Comparison of ENCODE assay signal across 19 cellular contexts in the genomic region with DNA sequence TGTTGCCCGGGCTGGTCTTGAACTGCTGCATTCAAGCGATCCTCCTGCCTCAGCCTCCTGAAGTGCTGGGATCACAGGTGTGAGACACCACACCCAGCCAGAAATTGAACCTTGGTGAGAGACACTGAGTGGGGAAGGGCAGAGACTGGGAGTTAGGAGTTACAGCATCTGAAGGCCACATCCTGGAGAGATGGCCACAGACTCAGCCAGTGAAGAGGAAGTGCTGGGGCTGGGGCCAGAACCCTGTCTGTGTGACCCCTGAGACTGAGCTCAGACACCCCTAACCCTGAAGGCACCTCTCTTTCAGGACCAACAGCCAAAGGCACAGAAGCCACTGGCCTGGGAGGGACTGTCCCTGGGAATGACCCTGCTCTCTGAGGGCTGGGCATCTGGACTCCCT. TPM values are rescaled to one million over a fixed set of nuclear protein-coding genes. Genes with fewer than 3 reads are reported as not detected.
DNase-seq lines count a peak whose midpoint lies in the region; ATAC-seq and TF ChIP-seq lines count a peak whose summit lies in the region.
"Had no signal": no experiment of that assay in that cellular context is flagged by ENCODE, and none has a peak within 500 bp of the region (broad histone marks: within the 10 kb centered on the region; RNA-seq: fewer than 3 reads in every experiment).

No MANE protein-coding gene starts in this region.

- no peaks in the 10 kb centered on the region for H3K9me3 ChIP-seq in liver (ENCODE audit: control insufficient read depth in 4 of 4, low read length in 3 of 4)
- H3K9me3 ChIP-seq in right lobe of liver: no peaks in the 10 kb centered on the region
- no peaks in the 10 kb centered on the region for H3K9me3 ChIP-seq in colonic mucosa
- H3K9me3 ChIP-seq in upper lobe of right lung: no peaks in the 10 kb centered on the region
- no peaks in the 10 kb centered on the region for H3K9me3 ChIP-seq in GM23248 (ENCODE audit: low read depth)
- H3K9me3 ChIP-seq: psoas muscle, SJCRH30, thyroid gland had no signal

- no peak for ATAC-seq in right lobe of liver
- ATAC-seq in upper lobe of right lung: peak; percentile 6
- no peak for ATAC-seq in left ventricle myocardium superior
- no peak for ATAC-seq in GM19023 (IDR thresholded peaks at IDR 0.05; ENCODE audit: unreplicated experiment)
- ATAC-seq: activated CD4-positive, CD25-positive, alpha-beta regulatory T cell treated with anti-CD3 and anti-CD28 coated beads, Interleukin-2, amount 50 U/mL, for 24 hours; HCT116; psoas muscle; stimulated activated naive CD8-positive, alpha-beta T cell treated with anti-CD3 and anti-CD28 coated beads, Interleukin-15, Interleukin-2, amounts not matched to agents 100 U/mL and 50 U/mL, for 24 hours had no signal

- peaks cover 0 to 11% (median 2%) of the 10 kb centered on the region in 4 donors for H3K4me1 ChIP-seq in liver (ENCODE audit: control insufficient read depth in 4 of 4, insufficient read depth in 4 of 4, low read length in 3 of 4)
- peaks cover 0 to 15% (median 4%) of the 10 kb centered on the region in 4 donors for H3K4me1 ChIP-seq in right lobe of liver
- peaks cover 5% of the 10 kb centered on the region for H3K4me1 ChIP-seq in colonic mucosa
- H3K4me1 ChIP-seq in upper lobe of right lung: peaks cover 40% of the 10 kb centered on the region
- peaks cover 7% of the 10 kb centered on the region; the same call in 1 of the 2 replicates for H3K4me1 ChIP-seq in GM23248 (ENCODE audit: insufficient read depth)

- TF ChIP-seq CTCF in liver (IDR thresholded peaks at IDR 0.05; ENCODE audit: low read depth, low read length, missing input control) (no peak), right lobe of liver (IDR thresholded peaks at IDR 0.05) (no peak), colonic mucosa (IDR thresholded peaks at IDR 0.05) (no peak), upper lobe of right lung (IDR thresholded peaks at IDR 0.05) (no peak)

- H3K9me2 ChIP-seq in GM23248 (ENCODE audit: insufficient read depth): no peaks in the 10 kb centered on the region

- no peak overlapping the region for H3K4me2 ChIP-seq in GM23248 (ENCODE audit: unreplicated experiment)

- H3K27me3 ChIP-seq in liver (ENCODE audit: control insufficient read depth in 4 of 4, insufficient read depth in 4 of 4, low read length in 3 of 4): no peaks in the 10 kb centered on the region
- no peaks in the 10 kb centered on the region for H3K27me3 ChIP-seq in right lobe of liver
- no peaks in the 10 kb centered on the region for H3K27me3 ChIP-seq in colonic mucosa
- no peaks in the 10 kb centered on the region for H3K27me3 ChIP-seq in upper lobe of right lung
- H3K27me3 ChIP-seq in GM23248 (replicated peaks; ENCODE audit: insufficient read depth): no peaks in the 10 kb centered on the region
- H3K27me3 ChIP-seq: SJCRH30, thyroid gland had no signal

- DNase-seq in right lobe of liver: no peak
- peak; percentile 61 for DNase-seq in NOMO-1 treated with DMSO at 0.1 percent for 48 hours (lab: John Stamatoyannopoulos, UW; ENCODE audit: unreplicated experiment)
- DNase-seq in colonic mucosa: no peak
- no peak for DNase-seq in upper lobe of right lung
- DNase-seq in left ventricle myocardium superior: no peak
- DNase-seq in GM23248: no peak
- DNase-seq: DMS79 treated with DMSO at 0.1 percent for 48 hours; effector memory CD4-positive, alpha-beta T cell; NCI-H1436 treated with DMSO at 0.1 percent for 48 hours; NCI-H774; psoas muscle; SJCRH30; stimulated activated naive CD8-positive, alpha-beta T cell treated with anti-CD3 and anti-CD28 coated beads, Interleukin-15, Interleukin-2, amounts not matched to agents 100 U/mL and 50 U/mL, for 24 hours; T-helper 9 cell; thyroid gland had no signal

- H3K36me3 ChIP-seq in liver (ENCODE audit: control insufficient read depth in 4 of 4, insufficient read depth in 3 of 4, low read depth in 1 of 4, low read length in 3 of 4) (no peaks in the 10 kb centered on the region), right lobe of liver (no peaks in the 10 kb centered on the region), colonic mucosa (no peaks in the 10 kb centered on the region), upper lobe of right lung (no peaks in the 10 kb centered on the region), GM23248 (ENCODE audit: low read depth) (no peaks in the 10 kb centered on the region)
- H3K36me3 ChIP-seq: SJCRH30, thyroid gland had no signal

- 94% methylated on average over 2 of the region's 2 CpGs for WGBS in liver
- 79% methylated on average over 2 of the region's 2 CpGs for WGBS in right lobe of liver (ENCODE audit: insufficient coverage, low coverage, low lambda C conversion rate, missing lambda C conversion rate)
- WGBS in GM23248 (ENCODE audit: low coverage in 1 of 2, low lambda C conversion rate in 2 of 2, missing lambda C conversion rate in 2 of 2), 2 experiments: 93 to 94% methylated on average over 2 of the region's 2 CpGs

- H2AFZ ChIP-seq in GM23248: no peak overlapping the region

- intact Hi-C loops in right lobe of liver (cut with DNase I): no loop called here
- intact Hi-C loops in colonic mucosa (cut with DNase I): no loop called here
- intact Hi-C loops in upper lobe of right lung (cut with DNase I): no loop called here
- intact Hi-C loops in left ventricle myocardium superior (cut with micrococcal nuclease): no loop called here

- H3F3A ChIP-seq in GM23248 (ENCODE audit: insufficient read depth): peaks cover 8% of the 10 kb centered on the region

- H3K27ac ChIP-seq in liver (ENCODE audit: low read depth in 1 of 2, low read length in 2 of 2) (peak overlapping the region in 1 of 2 donors; percentile 36), right lobe of liver (peak overlapping the region in 1 of 3 donors; percentile 43), colonic mucosa (no peak overlapping the region), upper lobe of right lung (no peak overlapping the region), GM23248 (no peak overlapping the region)
- H3K27ac ChIP-seq: psoas muscle, SJCRH30, thyroid gland had no signal

- no peak overlapping the region for H3K4me3 ChIP-seq in liver (ENCODE audit: low read depth in 1 of 3, low read length in 3 of 3)
- H3K4me3 ChIP-seq in right lobe of liver: no peak overlapping the region
- no peak overlapping the region for H3K4me3 ChIP-seq in colonic mucosa
- no peak overlapping the region for H3K4me3 ChIP-seq in upper lobe of right lung
- no peak overlapping the region for H3K4me3 ChIP-seq in GM23248
- H3K4me3 ChIP-seq: psoas muscle, SJCRH30, thyroid gland had no signal

- TF ChIP-seq RAD21 in liver (IDR thresholded peaks at IDR 0.05): no peak

- in situ Hi-C loops in GM23248 (cut with MboI): no loop called here

- no peaks in the 10 kb centered on the region for H3K79me2 ChIP-seq in GM23248 (ENCODE audit: insufficient read depth)

- no peak overlapping the region for H3K9ac ChIP-seq in liver (ENCODE audit: low read depth in 1 of 2, low read length in 2 of 2)
- H3K9ac ChIP-seq in colonic mucosa (ENCODE audit: low read depth in 2 of 2, low read length in 2 of 2): peak overlapping the region; percentile 30 to 66
- no peak overlapping the region for H3K9ac ChIP-seq in GM23248

- TF ChIP-seq POLR2A in right lobe of liver (IDR thresholded peaks at IDR 0.05): no peak

- H4K20me1 ChIP-seq in GM23248 (ENCODE audit: insufficient read depth): no peaks in the 10 kb centered on the region

TF ChIP-seq in liver, 16 proteins besides CTCF, POLR2A, EP300 and RAD21:
- TF ChIP-seq EGR1 (IDR thresholded peaks at IDR 0.05; ENCODE audit: low read depth in 2 of 2) (no peak), RXRA (IDR thresholded peaks at IDR 0.05) (peak in 1 of 2 donors; percentile 13), NR2F2 (IDR thresholded peaks at IDR 0.05) (peak; percentile 53)

RNA-seq across cellular contexts. Expression of a gene that starts 33.8 kb away (rescaled TPM):
- total RNA-seq in liver (10 to 100 TPM; 27.5 to 32.7 TPM), right lobe of liver (10 to 100 TPM; 56.0 to 94.8 (median 67.2) TPM), colonic mucosa (100 to 1,000 TPM; 101 to 142 TPM), upper lobe of right lung (54.2 TPM), left ventricle myocardium superior (131 TPM)
- polyA plus RNA-seq in liver (100 to 1,000 TPM; 114 to 154 TPM), GM23248 (2016; fragmentation: Nextera tagmentation; extraction: Ambion mirVana) (104 and 109 TPM in 2 replicates)
- total RNA-seq in GM23248 (2014; rRNA removed; shearing (Covaris generic)): 24.0 and 33.1 TPM in 2 replicates

RNA-seq across cellular contexts. Expression of a gene that starts 59.2 kb away (rescaled TPM):
- 10 to 100 TPM in 1 of 2 donors, 1 to 10 TPM in 1; 9.0 to 15.0 TPM for total RNA-seq in liver
- 1 to 10 TPM; 5.1 to 5.6 TPM for polyA plus RNA-seq in liver
- total RNA-seq in right lobe of liver: 10 to 100 TPM in 4 of 6 experiments, 1 to 10 TPM in 2; 9.6 to 14.0 (median 11.8) TPM
- 10 to 100 TPM in 1 of 2 donors, 1 to 10 TPM in 1; 3.6 to 14.3 TPM for total RNA-seq in colonic mucosa
- total RNA-seq in upper lobe of right lung: 15.3 TPM
- total RNA-seq in left ventricle myocardium superior: 13.5 TPM
- 4.2 and 4.4 TPM in 2 replicates for total RNA-seq in GM23248 (2014; rRNA removed; shearing (Covaris generic))
- polyA plus RNA-seq in GM23248 (2016; fragmentation: Nextera tagmentation; extraction: Ambion mirVana): 5.0 and 6.5 TPM in 2 replicates

RNA-seq across cellular contexts. Expression of a gene that starts 59.9 kb away (rescaled TPM):
- total RNA-seq in liver (100 to 1,000 TPM; 123 to 150 TPM), right lobe of liver (100 to 1,000 TPM; 168 to 435 (median 222) TPM), colonic mucosa (100 to 1,000 TPM; 711 to 719 TPM), upper lobe of right lung (842 TPM), left ventricle myocardium superior (161 TPM)
- polyA plus RNA-seq in liver (10 to 100 TPM; 32.3 to 74.1 TPM), GM23248 (2016; fragmentation: Nextera tagmentation; extraction: Ambion mirVana) (282 and 287 TPM in 2 replicates)
- 420 and 453 TPM in 2 replicates for total RNA-seq in GM23248 (2014; rRNA removed; shearing (Covaris generic))

Comparison
In these comparisons a context has a peak if more than half of its experiments do, and no peak if none do; other contexts are left out.
1. H3K9ac ChIP-seq: peak in colonic mucosa (2 of 2); none in liver (0 of 2) and GM23248 (single experiment).